8 cellular contexts compared by ENCODE assay signal in the genomic region with DNA sequence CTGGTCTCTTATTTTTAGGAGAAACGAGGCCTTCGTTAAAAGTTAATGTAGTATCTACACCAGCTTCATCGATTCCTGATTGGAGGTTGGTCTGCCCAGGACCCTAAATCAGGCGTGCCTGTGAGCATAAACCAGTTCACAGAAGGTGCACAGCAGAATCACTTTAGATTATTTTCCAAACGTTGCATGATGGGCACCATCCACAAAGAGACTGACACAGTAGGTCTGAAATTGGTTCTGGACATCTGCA. TPM values are rescaled to one million over a fixed set of nuclear protein-coding genes. Genes with fewer than 3 reads are reported as not detected.
DNase-seq lines count a peak whose midpoint lies in the region; ATAC-seq and TF ChIP-seq lines count a peak whose summit lies in the region.

No MANE protein-coding gene starts in this region.

- H3K9me3 ChIP-seq in esophagus muscularis mucosa (no peaks in the 10 kb centered on the region), psoas muscle (no peaks in the 10 kb centered on the region)

- H3K27me3 ChIP-seq in GM06990 (replicated peaks; ENCODE audit: control insufficient read depth, insufficient read depth, low read length) (no peaks in the 10 kb centered on the region), esophagus muscularis mucosa (peaks cover 0 to 3% (median 0%) of the 10 kb centered on the region in 4 donors), psoas muscle (ENCODE audit: insufficient read depth in 3 of 3, low read length in 2 of 3) (no peaks in the 10 kb centered on the region)

- DNase-seq in GM06990 (ENCODE audit: extremely low read depth, insufficient read length) (no peak), RWPE1 (ENCODE audit: low spot score) (no peak), esophagus muscularis mucosa (ENCODE audit: extremely low spot score) (no peak), psoas muscle (no peak), HEK293T (ENCODE audit: extremely low spot score) (no peak)

- TF ChIP-seq CTCF in GM06990 (IDR thresholded peaks at IDR 0.05; ENCODE audit: insufficient read depth, low read length, poor library complexity, severe bottlenecking) (no peak), RWPE1 (conservative IDR thresholded peaks at IDR 0.05; ENCODE audit: low read depth) (no peak), esophagus muscularis mucosa (IDR thresholded peaks at IDR 0.05) (no peak), psoas muscle (IDR thresholded peaks at IDR 0.05) (no peak)

- CTCF ChIA-PET in RWPE1 (lab: Yijun Ruan, JAX): interaction anchor here (0.5 kb wide), 1 partner anchor 10 kb away, joined by 3 read pairs; no protein-coding TSS in a partner anchor
- CTCF ChIA-PET in HEK293T (lab: Yijun Ruan, JAX): no interaction called here

- no peaks in the 10 kb centered on the region for H3K36me3 ChIP-seq in GM06990 (ENCODE audit: control insufficient read depth, insufficient read depth, low read length)
- no peaks in the 10 kb centered on the region for H3K36me3 ChIP-seq in esophagus muscularis mucosa
- no peaks in the 10 kb centered on the region for H3K36me3 ChIP-seq in psoas muscle (ENCODE audit: insufficient read depth in 1 of 2, low read depth in 1 of 2)

- TF ChIP-seq POLR2A in esophagus muscularis mucosa (IDR thresholded peaks at IDR 0.05; ENCODE audit: low read depth): no peak

- ATAC-seq in psoas muscle (no peak), HG03139 (IDR thresholded peaks at IDR 0.05; ENCODE audit: unreplicated experiment) (no peak), GM21447 (IDR thresholded peaks at IDR 0.05; ENCODE audit: unreplicated experiment) (no peak), HG03460 (IDR thresholded peaks at IDR 0.05; ENCODE audit: unreplicated experiment) (no peak)

- peaks cover 0 to 24% (median 16%) of the 10 kb centered on the region in 4 donors for H3K4me1 ChIP-seq in esophagus muscularis mucosa
- H3K4me1 ChIP-seq in psoas muscle: peaks cover 4% of the 10 kb centered on the region

- no peak for TF ChIP-seq EP300 in esophagus muscularis mucosa (IDR thresholded peaks at IDR 0.05)

- H3K4me3 ChIP-seq in GM06990 (replicated peaks; ENCODE audit: low read depth, low read length) (peak overlapping the region; percentile 19), esophagus muscularis mucosa (peak overlapping the region; percentile 78 to 95 (median 84)), psoas muscle (peak overlapping the region; percentile 94)

- intact Hi-C loops in esophagus muscularis mucosa (cut with DNase I): no loop called here
- intact Hi-C loops in psoas muscle (cut with DNase I): no loop called here

- H3K27ac ChIP-seq in RWPE1 (peak overlapping the region; percentile 91), esophagus muscularis mucosa (replicated peaks in 1 of 4) (peak overlapping the region; percentile 88 to 94 (median 92)), psoas muscle (peak overlapping the region; percentile 92)

- 13% methylated on average over 5 of the region's 5 CpGs for WGBS in esophagus muscularis mucosa
- 15 to 18% (median 18%) methylated on average over 5 of the region's 5 CpGs for WGBS in psoas muscle, 3 donors

- POLR2A ChIA-PET in RWPE1 (lab: Yijun Ruan, JAX; ENCODE audit: low non-redundant PET): no interaction called here
- POLR2A ChIA-PET in HEK293T (lab: Yijun Ruan, JAX): interaction anchor here (1.0 to 2.5 kb wide), 2 partner anchors 13 to 106 kb away, joined by 3 to 11 read pairs; a partner anchor contains a TSS

TF ChIP-seq in HEK293T, 16 proteins besides CTCF, POLR2A, EP300 and RAD21:
- TF ChIP-seq BHLHE40 (IDR thresholded peaks at IDR 0.05; ENCODE audit: borderline replicate concordance) (no peak), ZNF384 (IDR thresholded peaks at IDR 0.05) (no peak), HDGF (IDR thresholded peaks at IDR 0.05; ENCODE audit: borderline replicate concordance) (no peak), ELF4 (IDR thresholded peaks at IDR 0.05) (no peak), L3MBTL2 (conservative IDR thresholded peaks at IDR 0.05) (no peak; the same call in 1 of the 2 replicates), FOXM1 (IDR thresholded peaks at IDR 0.05; ENCODE audit: borderline replicate concordance) (no peak), CTBP1 (IDR thresholded peaks at IDR 0.05; ENCODE audit: borderline replicate concordance) (no peak), SUZ12 (IDR thresholded peaks at IDR 0.05) (no peak), TARDBP (IDR thresholded peaks at IDR 0.05) (no peak), FOXK2 (IDR thresholded peaks at IDR 0.05) (no peak), NFRKB (IDR thresholded peaks at IDR 0.05) (no peak)

RNA-seq across cellular contexts. Expression of a gene that starts 0.3 kb away (rescaled TPM):
- total RNA-seq in esophagus muscularis mucosa: 10 to 100 TPM in 2 of 4 donors, 1 to 10 TPM in 2; 5.8 to 11.1 (median 9.8) TPM
- 10 to 100 TPM in 1 of 4 donors, 1 to 10 TPM in 3; 5.8 to 10.5 (median 9.0) TPM for total RNA-seq in psoas muscle
- polyA plus RNA-seq in psoas muscle: 10 to 100 TPM in 1 of 3 donors, 1 to 10 TPM in 2; 5.8 to 10.4 (median 6.6) TPM

Comparison
In these comparisons a context has a peak if more than half of its experiments do, and no peak if none do; other contexts are left out.
1. H3K4me3 ChIP-seq: peak in every context shown above with its lines; median percentile 94 in psoas muscle; 84 in esophagus muscularis mucosa; 19 in GM06990.